Comparison of ENCODE assay signal across 1 cellular context in the genomic region with DNA sequence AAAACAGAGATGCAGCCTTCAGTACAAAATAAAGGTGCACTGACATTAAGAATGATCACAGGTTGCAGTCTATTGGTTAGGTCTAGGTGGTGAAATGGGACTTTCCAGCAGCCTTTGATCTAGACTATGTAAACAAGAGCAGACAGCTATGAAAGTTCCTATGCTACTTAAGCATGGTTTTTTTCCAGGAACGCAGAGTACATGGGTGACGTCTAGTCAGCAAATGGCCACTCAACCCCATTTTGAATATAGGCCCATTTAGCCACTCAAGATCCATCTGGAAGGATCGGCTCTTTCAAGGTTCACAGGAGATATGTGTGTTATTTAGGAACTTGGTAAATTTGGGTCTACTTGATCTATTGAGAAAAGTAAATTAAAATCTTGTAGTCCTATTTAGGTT.
TF ChIP-seq lines count a peak whose summit lies in the region.

No MANE protein-coding gene starts in this region.

TF ChIP-seq in HepG2, 621 proteins besides CTCF, POLR2A, EP300 and RAD21 (continued from another document):
- TF ChIP-seq ZXDC (CRISPR knock-in tag; IDR thresholded peaks at IDR 0.05) (no peak), CCDC6 (CRISPR knock-in tag; IDR thresholded peaks at IDR 0.05) (no peak), NFYB (CRISPR knock-in tag; IDR thresholded peaks at IDR 0.05) (no peak), CAMTA2 (CRISPR knock-in tag; IDR thresholded peaks at IDR 0.05; ENCODE audit: borderline replicate concordance) (no peak), CREM (IDR thresholded peaks at IDR 0.05) (peak; percentile 37; the same call in 1 of the 2 replicates), CREM (CRISPR knock-in tag; IDR thresholded peaks at IDR 0.05) (no peak), TGIF2 (CRISPR knock-in tag; IDR thresholded peaks at IDR 0.05) (no peak), ZNF12 (CRISPR knock-in tag; IDR thresholded peaks at IDR 0.05) (no peak), REL (CRISPR knock-in tag; conservative IDR thresholded peaks at IDR 0.05) (no peak), ZNF558 (CRISPR knock-in tag; IDR thresholded peaks at IDR 0.05; ENCODE audit: borderline replicate concordance) (no peak), PPARG (CRISPR knock-in tag; conservative IDR thresholded peaks at IDR 0.05) (no peak), ZNF552 (CRISPR knock-in tag; IDR thresholded peaks at IDR 0.05; ENCODE audit: borderline replicate concordance) (no peak), NAIF1 (CRISPR knock-in tag; IDR thresholded peaks at IDR 0.05; ENCODE audit: borderline replicate concordance) (no peak), ZFP82 (CRISPR knock-in tag; IDR thresholded peaks at IDR 0.05; ENCODE audit: borderline replicate concordance) (no peak), BHLHE40 (IDR thresholded peaks at IDR 0.05; ENCODE audit: low read length) (no peak), YY1 (IDR thresholded peaks at IDR 0.05; ENCODE audit: insufficient read depth, insufficient replicate concordance, low read depth, low read length) (peak; percentile 47), ZNF543 (CRISPR knock-in tag; IDR thresholded peaks at IDR 0.05) (no peak), ZNF17 (CRISPR knock-in tag; IDR thresholded peaks at IDR 0.05) (no peak), HIVEP1 (CRISPR knock-in tag; IDR thresholded peaks at IDR 0.05) (no peak), RELA (CRISPR knock-in tag; IDR thresholded peaks at IDR 0.05) (peak; percentile 94; the same call in 1 of the 2 replicates), ZNF367 (CRISPR knock-in tag; IDR thresholded peaks at IDR 0.05; ENCODE audit: borderline replicate concordance) (no peak), NCOR1 (IDR thresholded peaks at IDR 0.05; ENCODE audit: borderline replicate concordance, low read length) (0 out of 2 replicates have a peak, but pooled peaks have one; percentile 22), ZNF496 (CRISPR knock-in tag; IDR thresholded peaks at IDR 0.05; ENCODE audit: insufficient replicate concordance) (no peak), TCF7 (IDR thresholded peaks at IDR 0.05; ENCODE audit: low read depth) (peak; percentile 78), MAZ (IDR thresholded peaks at IDR 0.05; ENCODE audit: borderline replicate concordance, low read depth, low read length) (no peak), MAZ (CRISPR knock-in tag; IDR thresholded peaks at IDR 0.05; ENCODE audit: low read depth) (no peak), BCL3 (CRISPR knock-in tag; IDR thresholded peaks at IDR 0.05) (no peak), ZNF484 (CRISPR knock-in tag; IDR thresholded peaks at IDR 0.05; ENCODE audit: borderline replicate concordance, low read depth) (no peak), AHDC1 (CRISPR knock-in tag; IDR thresholded peaks at IDR 0.05; ENCODE audit: borderline replicate concordance) (peak; percentile 46; the same call in 1 of the 2 replicates), FOXA1 (IDR thresholded peaks at IDR 0.05) (no peak), FOXA1 (CRISPR knock-in tag; IDR thresholded peaks at IDR 0.05) (peak; percentile 85), FOSL1 (CRISPR knock-in tag; IDR thresholded peaks at IDR 0.05; ENCODE audit: borderline replicate concordance) (no peak), HMG20A (CRISPR knock-in tag; IDR thresholded peaks at IDR 0.05; ENCODE audit: borderline replicate concordance) (peak; percentile 49; the same call in 1 of the 2 replicates), SMARCC2 (IDR thresholded peaks at IDR 0.05) (no peak), PAX8 (CRISPR knock-in tag; IDR thresholded peaks at IDR 0.05; ENCODE audit: borderline replicate concordance) (no peak), JARID2 (CRISPR knock-in tag; IDR thresholded peaks at IDR 0.05; ENCODE audit: insufficient replicate concordance) (no peak)
- TF ChIP-seq, protein P1, sequence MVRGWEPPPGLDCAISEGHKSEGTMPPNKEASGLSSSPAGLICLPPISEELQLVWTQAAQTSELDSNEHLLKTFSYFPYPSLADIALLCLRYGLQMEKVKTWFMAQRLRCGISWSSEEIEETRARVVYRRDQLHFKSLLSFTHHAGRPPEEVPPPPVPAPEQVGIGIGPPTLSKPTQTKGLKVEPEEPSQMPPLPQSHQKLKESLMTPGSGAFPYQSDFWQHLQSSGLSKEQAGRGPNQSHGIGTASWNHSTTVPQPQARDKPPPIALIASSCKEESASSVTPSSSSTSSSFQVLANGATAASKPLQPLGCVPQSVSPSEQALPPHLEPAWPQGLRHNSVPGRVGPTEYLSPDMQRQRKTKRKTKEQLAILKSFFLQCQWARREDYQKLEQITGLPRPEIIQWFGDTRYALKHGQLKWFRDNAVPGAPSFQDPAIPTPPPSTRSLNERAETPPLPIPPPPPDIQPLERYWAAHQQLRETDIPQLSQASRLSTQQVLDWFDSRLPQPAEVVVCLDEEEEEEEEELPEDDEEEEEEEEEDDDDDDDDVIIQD (CRISPR knock-in tag; IDR thresholded peaks at IDR 0.05; ENCODE audit: low read depth), result peak; percentile 71; the same call in 1 of the 2 replicates
- TF ChIP-seq, protein P2, sequence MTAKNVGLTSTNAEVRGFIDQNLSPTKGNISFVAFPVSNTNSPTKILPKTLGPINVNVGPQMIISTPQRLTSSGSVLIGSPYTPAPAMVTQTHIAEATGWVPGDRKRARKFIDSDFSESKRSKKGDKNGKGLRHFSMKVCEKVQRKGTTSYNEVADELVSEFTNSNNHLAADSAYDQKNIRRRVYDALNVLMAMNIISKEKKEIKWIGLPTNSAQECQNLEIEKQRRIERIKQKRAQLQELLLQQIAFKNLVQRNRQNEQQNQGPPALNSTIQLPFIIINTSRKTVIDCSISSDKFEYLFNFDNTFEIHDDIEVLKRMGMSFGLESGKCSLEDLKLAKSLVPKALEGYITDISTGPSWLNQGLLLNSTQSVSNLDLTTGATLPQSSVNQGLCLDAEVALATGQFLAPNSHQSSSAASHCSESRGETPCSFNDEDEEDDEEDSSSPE (CRISPR knock-in tag; IDR thresholded peaks at IDR 0.05), result no peak
- TF ChIP-seq, protein P3, sequence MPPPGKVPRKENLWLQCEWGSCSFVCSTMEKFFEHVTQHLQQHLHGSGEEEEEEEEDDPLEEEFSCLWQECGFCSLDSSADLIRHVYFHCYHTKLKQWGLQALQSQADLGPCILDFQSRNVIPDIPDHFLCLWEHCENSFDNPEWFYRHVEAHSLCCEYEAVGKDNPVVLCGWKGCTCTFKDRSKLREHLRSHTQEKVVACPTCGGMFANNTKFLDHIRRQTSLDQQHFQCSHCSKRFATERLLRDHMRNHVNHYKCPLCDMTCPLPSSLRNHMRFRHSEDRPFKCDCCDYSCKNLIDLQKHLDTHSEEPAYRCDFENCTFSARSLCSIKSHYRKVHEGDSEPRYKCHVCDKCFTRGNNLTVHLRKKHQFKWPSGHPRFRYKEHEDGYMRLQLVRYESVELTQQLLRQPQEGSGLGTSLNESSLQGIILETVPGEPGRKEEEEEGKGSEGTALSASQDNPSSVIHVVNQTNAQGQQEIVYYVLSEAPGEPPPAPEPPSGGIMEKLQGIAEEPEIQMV (CRISPR knock-in tag; IDR thresholded peaks at IDR 0.05; ENCODE audit: low read depth), result no peak
- TF ChIP-seq, protein P4, sequence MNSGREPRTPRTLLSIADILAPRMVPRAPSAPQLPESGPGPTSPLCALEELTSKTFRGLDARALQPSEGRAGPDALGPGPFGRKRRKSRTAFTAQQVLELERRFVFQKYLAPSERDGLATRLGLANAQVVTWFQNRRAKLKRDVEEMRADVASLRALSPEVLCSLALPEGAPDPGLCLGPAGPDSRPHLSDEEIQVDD (CRISPR knock-in tag; IDR thresholded peaks at IDR 0.05; ENCODE audit: borderline replicate concordance), result no peak
- TF ChIP-seq, protein P5, sequence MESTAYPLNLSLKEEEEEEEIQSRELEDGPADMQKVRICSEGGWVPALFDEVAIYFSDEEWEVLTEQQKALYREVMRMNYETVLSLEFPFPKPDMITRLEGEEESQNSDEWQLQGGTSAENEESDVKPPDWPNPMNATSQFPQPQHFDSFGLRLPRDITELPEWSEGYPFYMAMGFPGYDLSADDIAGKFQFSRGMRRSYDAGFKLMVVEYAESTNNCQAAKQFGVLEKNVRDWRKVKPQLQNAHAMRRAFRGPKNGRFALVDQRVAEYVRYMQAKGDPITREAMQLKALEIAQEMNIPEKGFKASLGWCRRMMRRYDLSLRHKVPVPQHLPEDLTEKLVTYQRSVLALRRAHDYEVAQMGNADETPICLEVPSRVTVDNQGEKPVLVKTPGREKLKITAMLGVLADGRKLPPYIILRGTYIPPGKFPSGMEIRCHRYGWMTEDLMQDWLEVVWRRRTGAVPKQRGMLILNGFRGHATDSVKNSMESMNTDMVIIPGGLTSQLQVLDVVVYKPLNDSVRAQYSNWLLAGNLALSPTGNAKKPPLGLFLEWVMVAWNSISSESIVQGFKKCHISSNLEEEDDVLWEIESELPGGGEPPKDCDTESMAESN (CRISPR knock-in tag; conservative IDR thresholded peaks at IDR 0.05), result no peak
- TF ChIP-seq, protein P6, sequence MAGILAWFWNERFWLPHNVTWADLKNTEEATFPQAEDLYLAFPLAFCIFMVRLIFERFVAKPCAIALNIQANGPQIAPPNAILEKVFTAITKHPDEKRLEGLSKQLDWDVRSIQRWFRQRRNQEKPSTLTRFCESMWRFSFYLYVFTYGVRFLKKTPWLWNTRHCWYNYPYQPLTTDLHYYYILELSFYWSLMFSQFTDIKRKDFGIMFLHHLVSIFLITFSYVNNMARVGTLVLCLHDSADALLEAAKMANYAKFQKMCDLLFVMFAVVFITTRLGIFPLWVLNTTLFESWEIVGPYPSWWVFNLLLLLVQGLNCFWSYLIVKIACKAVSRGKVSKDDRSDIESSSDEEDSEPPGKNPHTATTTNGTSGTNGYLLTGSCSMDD (CRISPR knock-in tag; IDR thresholded peaks at IDR 0.05), result no peak
TF ChIP-seq in HepG2: peak in this region for 25.
